In genomic region chr1:116910379-116911165, GRCh38 we compare ENCODE assay signal across 9 cellular contexts. TPM values are rescaled to one million over a fixed set of nuclear protein-coding genes. Genes with fewer than 3 reads are reported as not detected.
DNase-seq lines count a peak whose midpoint lies in the region; ATAC-seq and TF ChIP-seq lines count a peak whose summit lies in the region.
"Had no signal": no experiment of that assay in that cellular context is flagged by ENCODE, and none has a peak within 500 bp of the region (broad histone marks: within the 10 kb centered on the region; RNA-seq: fewer than 3 reads in every experiment).

No MANE protein-coding gene starts in this region.

- peaks cover 0 to 2% of the 10 kb centered on the region in 2 donors for H3K27me3 Mint-ChIP-seq in T-cell

- no peaks in the 10 kb centered on the region for H3K9me3 ChIP-seq in Karpas-422 (ENCODE audit: low read length)

- CTCF ChIA-PET in T-cell (lab: Charles Lee): no interaction called here

- no peaks in the 10 kb centered on the region for H3K9me3 Mint-ChIP-seq in T-cell

- H3K27ac Mint-ChIP-seq in T-cell: no peak overlapping the region

- H3K27ac ChIP-seq in brain microvascular endothelial cell (peak overlapping the region; percentile 35), Karpas-422 (ENCODE audit: low read length) (no peak overlapping the region)

- ATAC-seq in T-cell (replicated peaks in 1 of 4) (peak; percentile 67 to 86 (median 76)), GM18502 (IDR thresholded peaks at IDR 0.05; ENCODE audit: poor library complexity, unreplicated experiment) (no peak)

- DNase-seq in NCI-H2107 (lab: John Stamatoyannopoulos, UW) (peak; percentile 32), NCI-H2107 treated with DMSO at 0.1 percent for 48 hours (lab: John Stamatoyannopoulos, UW; ENCODE audit: unreplicated experiment) (no peak), T-cell (peak in 32 of 34 experiments; percentile 3 to 57 (median 26)), brain microvascular endothelial cell (no peak), kidney tubule cell (ENCODE audit: low spot score) (peak; percentile 57), Karpas-422 (no peak)
- peak; percentile 28 to 49 for DNase-seq in stimulated activated CD4-positive, alpha-beta T cell treated with anti-CD3 and anti-CD28 coated beads, Interleukin-4, amount 100 ng/mL, for 4 hours
- DNase-seq: DND-41 had no signal

- TF ChIP-seq CTCF in brain microvascular endothelial cell (IDR thresholded peaks at IDR 0.05; ENCODE audit: low read depth, low read length, missing control alignments): no peak

- no peaks in the 10 kb centered on the region for H4K20me1 ChIP-seq in Karpas-422 (ENCODE audit: insufficient read depth, low read depth, low read length)

- no peak overlapping the region for H3K4me3 Mint-ChIP-seq in T-cell

- H3K79me2 ChIP-seq in Karpas-422 (ENCODE audit: low read length): no peaks in the 10 kb centered on the region

- no peak overlapping the region for H3K4me2 ChIP-seq in Karpas-422 (ENCODE audit: low read depth, low read length, poor library complexity, severe bottlenecking)

- H3K27me3 ChIP-seq in brain microvascular endothelial cell (replicated peaks) (no peaks in the 10 kb centered on the region), Karpas-422 (ENCODE audit: low read length) (no peaks in the 10 kb centered on the region)

- POLR2A ChIA-PET in T-cell (lab: Charles Lee): no interaction called here

- H3K36me3 ChIP-seq in brain microvascular endothelial cell (replicated peaks): no peaks in the 10 kb centered on the region
- H3K36me3 ChIP-seq in Karpas-422 (ENCODE audit: insufficient read depth, low read length): no peaks in the 10 kb centered on the region

- peaks cover 6 to 16% (median 12%) of the 10 kb centered on the region in 3 donors for H3K4me1 Mint-ChIP-seq in T-cell

- no peaks in the 10 kb centered on the region for H3K36me3 Mint-ChIP-seq in T-cell

- H3K4me3 ChIP-seq in brain microvascular endothelial cell (ENCODE audit: low read depth, low read length) (peak overlapping the region; percentile 69), Karpas-422 (ENCODE audit: low read length) (no peak overlapping the region)

- no peak overlapping the region for H3K9ac ChIP-seq in Karpas-422 (ENCODE audit: low read length)

- H3K9me2 ChIP-seq in Karpas-422 (replicated peaks; ENCODE audit: insufficient read depth, low read length): no peaks in the 10 kb centered on the region

- in situ Hi-C loops in brain microvascular endothelial cell (cut with HindIII; ENCODE audit: low pct_ligation_motif_present, low sequenced_read_pairs): no loop called here

- H3K4me1 ChIP-seq in Karpas-422 (ENCODE audit: low read length): no peaks in the 10 kb centered on the region

- no peak overlapping the region for H2AFZ ChIP-seq in Karpas-422 (ENCODE audit: low read length)

RNA-seq across cellular contexts. Expression of gene PTGFRN, which starts 0.9 kb away (rescaled TPM):
- total RNA-seq in T-cell: under 1 TPM; 0.53 to 0.79 (median 0.63) TPM
- total RNA-seq in Karpas-422 (2014; rRNA removed; shearing (Covaris generic); ENCODE audit: low replicate concordance): not detected in 2 replicates

Comparison
In these comparisons a context has a peak if more than half of its experiments do, and no peak if none do; other contexts are left out.
1. DNase-seq: peak in NCI-H2107 (single experiment), T-cell (32 of 34), kidney tubule cell (single experiment) and stimulated activated CD4-positive, alpha-beta T cell treated with anti-CD3 and anti-CD28 coated beads, Interleukin-4, amount 100 ng/mL, for 4 hours (2 of 2); none in NCI-H2107 treated with DMSO at 0.1 percent for 48 hours (single experiment), brain microvascular endothelial cell (single experiment) and Karpas-422 (single experiment).